In the genomic region with DNA sequence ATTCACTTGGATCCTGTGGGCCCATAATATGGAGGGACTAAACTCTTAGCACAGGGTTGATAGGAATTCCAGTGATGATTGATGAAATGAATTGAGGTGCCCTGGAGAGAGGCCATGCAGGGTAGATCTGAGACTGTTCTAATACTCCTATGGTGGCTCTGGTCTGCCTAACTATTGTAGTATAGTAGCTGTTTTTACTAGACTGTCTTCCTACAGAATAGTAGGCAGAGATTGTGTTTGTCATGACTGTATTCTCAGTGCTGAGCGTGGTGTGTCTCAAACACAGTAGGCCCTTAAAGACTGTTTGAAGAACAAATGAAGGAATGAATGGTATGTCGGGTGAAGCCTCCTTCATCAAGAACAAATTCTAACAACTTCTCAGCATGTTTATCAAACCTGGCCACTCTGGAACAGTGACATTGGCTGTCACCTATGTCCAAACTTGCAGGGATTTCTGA, we compare ENCODE assay signal across 9 cellular contexts.
A peak's percentile ranks its signal among the peaks of the same experiment; 100 is the strongest.
DNase-seq lines count a peak whose midpoint lies in the region; ATAC-seq and TF ChIP-seq lines count a peak whose summit lies in the region.
"Had no signal": no experiment of that assay in that cellular context is flagged by ENCODE, and none has a peak within 500 bp of the region (broad histone marks: within the 10 kb centered on the region; RNA-seq: fewer than 3 reads in every experiment).

No MANE protein-coding gene starts in this region.

- H3K9me3 ChIP-seq in endocrine pancreas (ENCODE audit: control insufficient read depth, low read length) (no peaks in the 10 kb centered on the region), trophoblast cell (ENCODE audit: insufficient read depth, low read depth, low read length) (peaks cover 2% of the 10 kb centered on the region)
- no peaks in the 10 kb centered on the region for H3K9me3 ChIP-seq in CD8-positive, alpha-beta T cell (ENCODE audit: low read length)

- ATAC-seq in GM19043 (IDR thresholded peaks at IDR 0.05; ENCODE audit: low read depth, unreplicated experiment): peak; percentile 8
- ATAC-seq in HG03064 (IDR thresholded peaks at IDR 0.05; ENCODE audit: low read depth, unreplicated experiment): peak; percentile 11
- no peak for ATAC-seq in CD8-positive, alpha-beta T cell
- no peak for ATAC-seq in GM21447 (IDR thresholded peaks at IDR 0.05; ENCODE audit: unreplicated experiment)
- ATAC-seq: Panc1 had no signal

- peaks cover 19% of the 10 kb centered on the region for H3K79me1 ChIP-seq in trophoblast cell (ENCODE audit: low read length)

- TF ChIP-seq CTCF in CD8-positive, alpha-beta T cell (IDR thresholded peaks at IDR 0.05): no peak

- CTCF ChIA-PET in CD8-positive, alpha-beta T cell (lab: Charles Lee): interaction anchor here (1.2 kb wide), 1 partner anchor 368 kb away, joined by 4 read pairs; no protein-coding TSS in a partner anchor

- H3K27me3 ChIP-seq in endocrine pancreas (ENCODE audit: control insufficient read depth, insufficient read depth, low read length) (no peaks in the 10 kb centered on the region), trophoblast cell (ENCODE audit: insufficient read depth, low read length) (no peaks in the 10 kb centered on the region)
- no peaks in the 10 kb centered on the region for H3K27me3 ChIP-seq in CD8-positive, alpha-beta T cell (ENCODE audit: insufficient read depth, low read length)

- H3K18ac ChIP-seq in trophoblast cell (ENCODE audit: low read length): peak overlapping the region; percentile 52

- H2BK120ac ChIP-seq in trophoblast cell (ENCODE audit: insufficient read depth, low read length, poor library complexity): peak overlapping the region; percentile 68

- H3K23ac ChIP-seq in trophoblast cell (ENCODE audit: low read length): no peak overlapping the region

- H3K4me2 ChIP-seq in trophoblast cell (ENCODE audit: low read length): no peak overlapping the region

- H3K9ac ChIP-seq in endocrine pancreas (ENCODE audit: control insufficient read depth, insufficient read depth, low read length): no peak overlapping the region
- H3K9ac ChIP-seq in trophoblast cell (ENCODE audit: low read length): no peak overlapping the region

- H3K4me3 ChIP-seq in endocrine pancreas (ENCODE audit: control insufficient read depth, insufficient read depth, low read length): peak overlapping the region; percentile 6
- H3K4me3 ChIP-seq in trophoblast cell (ENCODE audit: low read depth, low read length): no peak overlapping the region
- no peak overlapping the region for H3K4me3 ChIP-seq in CD8-positive, alpha-beta T cell (ENCODE audit: low read depth, low read length)

- no peaks in the 10 kb centered on the region for H3K79me2 ChIP-seq in trophoblast cell (ENCODE audit: control insufficient read depth, insufficient read depth, low read length, poor library complexity)

- WGBS in trophoblast cell (ENCODE audit: extremely low coverage, insufficient coverage, insufficient read length): no CpG with 5 or more reads among the region's 2 CpGs

- H3K36me3 ChIP-seq in endocrine pancreas (ENCODE audit: control insufficient read depth, insufficient read depth, low read length): no peaks in the 10 kb centered on the region
- H3K36me3 ChIP-seq in trophoblast cell (ENCODE audit: control insufficient read depth in 1 of 2, insufficient read depth in 2 of 2, low read length in 2 of 2): no peaks in the 10 kb centered on the region
- H3K36me3 ChIP-seq in CD8-positive, alpha-beta T cell (ENCODE audit: insufficient read depth, low read length): no peaks in the 10 kb centered on the region

- no peak overlapping the region for H3K27ac Mint-ChIP-seq in CD8-positive, alpha-beta T cell

- H4K12ac ChIP-seq in trophoblast cell (ENCODE audit: low read depth, low read length): no peak overlapping the region

- peaks cover 2% of the 10 kb centered on the region for H3K4me1 Mint-ChIP-seq in CD8-positive, alpha-beta T cell (ENCODE audit: low read depth)

- no peaks in the 10 kb centered on the region for H3K27me3 Mint-ChIP-seq in CD8-positive, alpha-beta T cell (ENCODE audit: low read depth)

- H3K14ac ChIP-seq in trophoblast cell (ENCODE audit: low read length): peak overlapping the region; percentile 64

- peak overlapping the region; percentile 88 for H2BK5ac ChIP-seq in trophoblast cell (ENCODE audit: low read depth, low read length, poor library complexity)

- no peaks in the 10 kb centered on the region for H3K36me3 Mint-ChIP-seq in CD8-positive, alpha-beta T cell

- no peaks in the 10 kb centered on the region for H3K9me3 Mint-ChIP-seq in CD8-positive, alpha-beta T cell

- H2AFZ ChIP-seq in trophoblast cell (ENCODE audit: insufficient read depth, low read length, poor library complexity): peak overlapping the region; percentile 47

- peak overlapping the region; percentile 67 for H3K27ac ChIP-seq in trophoblast cell (ENCODE audit: low read depth, low read length)
- no peak overlapping the region for H3K27ac ChIP-seq in CD8-positive, alpha-beta T cell (ENCODE audit: low read depth, low read length)

- H3K4me3 Mint-ChIP-seq in CD8-positive, alpha-beta T cell: no peak overlapping the region

- DNase-seq in trophoblast cell: no peak
- DNase-seq in CD8-positive, alpha-beta T cell: no peak
- no peak for DNase-seq in SHP77 (lab: John Stamatoyannopoulos, UW)
- no peak for DNase-seq in SIG-M5 (lab: John Stamatoyannopoulos, UW)

- H2BK12ac ChIP-seq in trophoblast cell (ENCODE audit: low read length): peak overlapping the region; percentile 91

- POLR2A ChIA-PET in CD8-positive, alpha-beta T cell (lab: Charles Lee): no interaction called here

- H4K91ac ChIP-seq in trophoblast cell (ENCODE audit: low read depth, low read length): peak overlapping the region; percentile 80

- intact Hi-C loops in CD8-positive, alpha-beta T cell (cut with DNase I, micrococcal nuclease): loop anchor here in 1 of 2 experiments (2.0 to 10.0 kb wide), 2 partner anchors 57 to 105 kb away; no protein-coding TSS in a partner anchor

- H3K4me1 ChIP-seq in endocrine pancreas (ENCODE audit: control insufficient read depth, insufficient read depth, low read length): no peaks in the 10 kb centered on the region
- H3K4me1 ChIP-seq in trophoblast cell (ENCODE audit: control insufficient read depth in 1 of 2, insufficient read depth in 2 of 2, low read length in 2 of 2): peaks cover 21 to 39% of the 10 kb centered on the region in 2 experiments
- H3K4me1 ChIP-seq in CD8-positive, alpha-beta T cell (ENCODE audit: insufficient read depth, low read length): no peaks in the 10 kb centered on the region

- peak overlapping the region; percentile 50 for H4K8ac ChIP-seq in trophoblast cell (ENCODE audit: low read depth, low read length)

- H2AK5ac ChIP-seq in trophoblast cell (ENCODE audit: low read length): no peak overlapping the region

- H3K4ac ChIP-seq in trophoblast cell (ENCODE audit: low read depth, low read length): no peak overlapping the region

Comparison
In these comparisons a context has a peak if more than half of its experiments do, and no peak if none do; other contexts are left out.
1. ATAC-seq: peak in GM19043 (single experiment) and HG03064 (single experiment); none in CD8-positive, alpha-beta T cell (single experiment) and GM21447 (single experiment).